8 cellular contexts compared by ENCODE assay signal in genomic region chr7:27576360-27576944, GRCh38.
DNase-seq lines count a peak whose midpoint lies in the region; ATAC-seq, FAIRE-seq and TF ChIP-seq lines count a peak whose summit lies in the region.

No MANE protein-coding gene starts in this region.

- H3K27ac Mint-ChIP-seq in activated naive CD8-positive, alpha-beta T cell treated with anti-CD3 and anti-CD28 coated beads, Interleukin-2, amount 50 U/mL, for 24 hours = no peak overlapping the region

- H3K4me3 Mint-ChIP-seq in activated naive CD8-positive, alpha-beta T cell treated with anti-CD3 and anti-CD28 coated beads, Interleukin-2, amount 50 U/mL, for 24 hours = no peak overlapping the region

- H3K4me1 ChIP-seq in A673 (ENCODE audit: insufficient read depth, low read length, poor library complexity, severe bottlenecking) (no peaks in the 10 kb centered on the region), kidney (ENCODE audit: control insufficient read depth in 1 of 2, insufficient read depth in 1 of 2, low read depth in 1 of 2, low read length in 2 of 2) (peaks cover 0 to 11% of the 10 kb centered on the region in 2 donors)

- POLR2A ChIA-PET in A673 (lab: Charles Lee; ENCODE audit: low non-redundant PET) = no interaction called here

- no peaks in the 10 kb centered on the region for H3K27me3 ChIP-seq in A673 (replicated peaks; ENCODE audit: insufficient read depth, low read depth, low read length, poor library complexity)
- no peaks in the 10 kb centered on the region for H3K27me3 ChIP-seq in brain microvascular endothelial cell (replicated peaks)

- no peak overlapping the region for H3K4me3 ChIP-seq in A673 (ENCODE audit: low read depth, low read length, poor library complexity, severe bottlenecking)
- H3K4me3 ChIP-seq in brain microvascular endothelial cell (ENCODE audit: low read depth, low read length) = no peak overlapping the region
- H3K4me3 ChIP-seq in kidney (ENCODE audit: low read length in 2 of 2) = no peak overlapping the region

- H3K4me1 Mint-ChIP-seq in activated naive CD8-positive, alpha-beta T cell treated with anti-CD3 and anti-CD28 coated beads, Interleukin-2, amount 50 U/mL, for 24 hours = no peaks in the 10 kb centered on the region

- DNase-seq in A673 (ENCODE audit: low spot score) (peak; percentile 45), GM20000 (ENCODE audit: low spot score) (peak; percentile 41), NCI-H345 treated with DMSO at 0.1 percent for 48 hours (lab: John Stamatoyannopoulos, UW; ENCODE audit: unreplicated experiment) (peak; percentile 14), brain microvascular endothelial cell (no peak), kidney (no peak)
- DNase-seq in activated CD4-positive, CD25-positive, alpha-beta regulatory T cell (lab: John Stamatoyannopoulos, UW) = no peak
- DNase-seq in activated naive CD8-positive, alpha-beta T cell treated with anti-CD3 and anti-CD28 coated beads, Interleukin-2, amount 50 U/mL, for 24 hours = no peak
- DNase-seq in activated CD4-positive, alpha-beta T cell treated with anti-CD3 and anti-CD28 coated beads for 4 hours = no peak

- FAIRE-seq in kidney (lab: Jason Lieb, UNC) = peak; percentile 94

- H3K9me3 Mint-ChIP-seq in activated naive CD8-positive, alpha-beta T cell treated with anti-CD3 and anti-CD28 coated beads, Interleukin-2, amount 50 U/mL, for 24 hours = no peaks in the 10 kb centered on the region

- H3K9me3 ChIP-seq in A673 (ENCODE audit: low read depth, low read length, poor library complexity, severe bottlenecking) = no peaks in the 10 kb centered on the region
- H3K9me3 ChIP-seq in kidney (ENCODE audit: control insufficient read depth in 1 of 2, low read length in 2 of 2) = no peaks in the 10 kb centered on the region

- TF ChIP-seq CTCF in A673 (conservative IDR thresholded peaks at IDR 0.05; ENCODE audit: low read depth, low read length) (peak; percentile 69), GM20000 (IDR thresholded peaks at IDR 0.05; ENCODE audit: extremely low read depth, missing control alignments) (no peak), brain microvascular endothelial cell (IDR thresholded peaks at IDR 0.05; ENCODE audit: low read depth, low read length, missing control alignments) (peak; percentile 28), kidney (IDR thresholded peaks at IDR 0.05; ENCODE audit: borderline replicate concordance, extremely low read depth, insufficient read depth) (peak; percentile 34)

- no peak for ATAC-seq in activated naive CD8-positive, alpha-beta T cell treated with anti-CD3 and anti-CD28 coated beads, Interleukin-2, amount 50 U/mL, for 24 hours

- H3K36me3 ChIP-seq in A673 (ENCODE audit: insufficient read depth, low read length, poor library complexity, severe bottlenecking) (no peaks in the 10 kb centered on the region), brain microvascular endothelial cell (replicated peaks) (no peaks in the 10 kb centered on the region), kidney (ENCODE audit: control insufficient read depth in 1 of 2, insufficient read depth in 2 of 2, low read length in 2 of 2) (no peaks in the 10 kb centered on the region)

- intact Hi-C loops in A673 (cut with micrococcal nuclease; ENCODE audit: unreplicated experiment) (loop anchor here (5.0 to 10.0 kb wide), 4 partner anchors 348 to 448 kb away; no protein-coding TSS in a partner anchor), kidney (cut with DNase I) (loop anchor here (10.0 kb wide), 1 partner anchor 372 kb away; the partner anchor contains the start of gene HOXA13)

- H3K27me3 Mint-ChIP-seq in activated naive CD8-positive, alpha-beta T cell treated with anti-CD3 and anti-CD28 coated beads, Interleukin-2, amount 50 U/mL, for 24 hours = no peaks in the 10 kb centered on the region

- no TSS peak for BruUV-seq in A673 (replicated peaks; lab: Mats Ljungman, UMichigan)

- H3K27ac ChIP-seq in A673 (ENCODE audit: low read depth, low read length, poor library complexity, severe bottlenecking) (no peak overlapping the region), brain microvascular endothelial cell (no peak overlapping the region), kidney (ENCODE audit: low read depth in 2 of 2, low read length in 2 of 2) (no peak overlapping the region)

- H3K36me3 Mint-ChIP-seq in activated naive CD8-positive, alpha-beta T cell treated with anti-CD3 and anti-CD28 coated beads, Interleukin-2, amount 50 U/mL, for 24 hours (ENCODE audit: low read depth) = peaks cover 1% of the 10 kb centered on the region

- H3K9ac ChIP-seq in kidney (ENCODE audit: low read length in 2 of 2) = no peak overlapping the region

- in situ Hi-C loops in brain microvascular endothelial cell (cut with HindIII; ENCODE audit: low pct_ligation_motif_present, low sequenced_read_pairs) = loop anchor here (25.0 kb wide), 1 partner anchor 364 kb away; the partner anchor contains the start of gene HOXA13

- CTCF ChIA-PET in A673 (lab: Charles Lee) = interaction anchor here (0.7 kb wide), 1 partner anchor 9 kb away, joined by 6 read pairs; no protein-coding TSS in a partner anchor

Comparison
In these comparisons a context has a peak if more than half of its experiments do, and no peak if none do; other contexts are left out.
1. DNase-seq: peak in A673 (single experiment), GM20000 (single experiment) and NCI-H345 treated with DMSO at 0.1 percent for 48 hours (single experiment); none in brain microvascular endothelial cell (single experiment), kidney (single experiment), activated CD4-positive, CD25-positive, alpha-beta regulatory T cell (0 of 4), activated naive CD8-positive, alpha-beta T cell treated with anti-CD3 and anti-CD28 coated beads, Interleukin-2, amount 50 U/mL, for 24 hours (single experiment) and activated CD4-positive, alpha-beta T cell treated with anti-CD3 and anti-CD28 coated beads for 4 hours (0 of 2).